8 cellular contexts compared by ENCODE assay signal in genomic region chr6:53651149-53651763, GRCh38. TPM values are rescaled to one million over a fixed set of nuclear protein-coding genes. Genes with fewer than 3 reads are reported as not detected.
DNase-seq lines count a peak whose midpoint lies in the region; ATAC-seq and TF ChIP-seq lines count a peak whose summit lies in the region.

No MANE protein-coding gene starts in this region.

- H3K4me1 ChIP-seq in MM.1S (ENCODE audit: low read length) (peaks cover 16% of the 10 kb centered on the region), trophoblast cell (ENCODE audit: control insufficient read depth in 1 of 2, insufficient read depth in 2 of 2, low read length in 2 of 2) (peaks cover 0 to 6% of the 10 kb centered on the region in 2 experiments), upper lobe of right lung (peaks cover 14% of the 10 kb centered on the region)

- H3K4me3 Mint-ChIP-seq in activated naive CD4-positive, alpha-beta T cell treated with anti-CD3 and anti-CD28 coated beads, Interleukin-2, amount 50 U/mL, for 24 hours, result peak overlapping the region; percentile 93

- H4K91ac ChIP-seq in trophoblast cell (ENCODE audit: low read depth, low read length), result no peak overlapping the region

- peak; percentile 62 for DNase-seq in D341Med (ENCODE audit: low spot score)
- peak; percentile 79 for DNase-seq in MM.1S
- peak; percentile 80 for DNase-seq in SK-N-DZ (ENCODE audit: low spot score)
- no peak for DNase-seq in Right ventricle myocardium superior
- peak; percentile 74 to 91 for DNase-seq in trophoblast cell
- DNase-seq in upper lobe of right lung, result no peak

- peak overlapping the region; percentile 90 for H3K27ac Mint-ChIP-seq in activated naive CD4-positive, alpha-beta T cell treated with anti-CD3 and anti-CD28 coated beads, Interleukin-2, amount 50 U/mL, for 24 hours

- H4K8ac ChIP-seq in trophoblast cell (ENCODE audit: low read depth, low read length), result no peak overlapping the region

- H3K79me2 ChIP-seq in MM.1S (ENCODE audit: low read length), result no peaks in the 10 kb centered on the region
- no peaks in the 10 kb centered on the region for H3K79me2 ChIP-seq in trophoblast cell (ENCODE audit: control insufficient read depth, insufficient read depth, low read length, poor library complexity)

- no peak overlapping the region for H2BK120ac ChIP-seq in trophoblast cell (ENCODE audit: insufficient read depth, low read length, poor library complexity)

- no peaks in the 10 kb centered on the region for H3K36me3 Mint-ChIP-seq in activated naive CD4-positive, alpha-beta T cell treated with anti-CD3 and anti-CD28 coated beads, Interleukin-2, amount 50 U/mL, for 24 hours

- peak; percentile 1 for ATAC-seq in GM21786 (IDR thresholded peaks at IDR 0.05; ENCODE audit: unreplicated experiment)
- peak; percentile 46 for ATAC-seq in Right ventricle myocardium superior (ENCODE audit: poor library complexity)
- ATAC-seq in upper lobe of right lung, result peak; percentile 64

- no peaks in the 10 kb centered on the region for H4K20me1 ChIP-seq in MM.1S (ENCODE audit: insufficient read depth, low read length)

- no peaks in the 10 kb centered on the region for H3K27me3 Mint-ChIP-seq in activated naive CD4-positive, alpha-beta T cell treated with anti-CD3 and anti-CD28 coated beads, Interleukin-2, amount 50 U/mL, for 24 hours

- H3K79me1 ChIP-seq in trophoblast cell (ENCODE audit: low read length), result peaks cover 1% of the 10 kb centered on the region

- H3K18ac ChIP-seq in trophoblast cell (ENCODE audit: low read length), result no peak overlapping the region

- no peaks in the 10 kb centered on the region for H3K9me2 ChIP-seq in MM.1S (replicated peaks; ENCODE audit: insufficient read depth, low read length)

- no peak overlapping the region for H3K14ac ChIP-seq in trophoblast cell (ENCODE audit: low read length)

- intact Hi-C loops in Right ventricle myocardium superior (cut with DNase I), result loop anchor here (5.0 kb wide), 1 partner anchor 76 kb away; no protein-coding TSS in a partner anchor
- intact Hi-C loops in upper lobe of right lung (cut with DNase I), result no loop called here

- peak overlapping the region; percentile 10 for H4K12ac ChIP-seq in trophoblast cell (ENCODE audit: low read depth, low read length)

- H3F3A ChIP-seq in MM.1S (ENCODE audit: insufficient read depth, low read length), result peaks cover 8% of the 10 kb centered on the region; the same call in 1 of the 2 replicates

- WGBS in trophoblast cell (ENCODE audit: extremely low coverage, insufficient coverage, insufficient read length), result no CpG with 5 or more reads among the region's 26 CpGs

- no peak overlapping the region for H2BK12ac ChIP-seq in trophoblast cell (ENCODE audit: low read length)

- no peak overlapping the region for H2AK5ac ChIP-seq in trophoblast cell (ENCODE audit: low read length)

- H3K9me3 Mint-ChIP-seq in activated naive CD4-positive, alpha-beta T cell treated with anti-CD3 and anti-CD28 coated beads, Interleukin-2, amount 50 U/mL, for 24 hours, result no peaks in the 10 kb centered on the region

- H3K4ac ChIP-seq in trophoblast cell (ENCODE audit: low read depth, low read length), result no peak overlapping the region

- no peaks in the 10 kb centered on the region for H3K9me3 ChIP-seq in MM.1S (replicated peaks; ENCODE audit: insufficient read depth, low read length)
- peaks cover 1% of the 10 kb centered on the region for H3K9me3 ChIP-seq in trophoblast cell (ENCODE audit: insufficient read depth, low read depth, low read length)
- no peaks in the 10 kb centered on the region for H3K9me3 ChIP-seq in upper lobe of right lung

- H3K4me3 ChIP-seq in MM.1S (ENCODE audit: low read length), result peak overlapping the region; percentile 72
- H3K4me3 ChIP-seq in trophoblast cell (ENCODE audit: low read depth, low read length), result peak overlapping the region; percentile 84
- H3K4me3 ChIP-seq in upper lobe of right lung, result peak overlapping the region; percentile 56

- H3K4me1 Mint-ChIP-seq in activated naive CD4-positive, alpha-beta T cell treated with anti-CD3 and anti-CD28 coated beads, Interleukin-2, amount 50 U/mL, for 24 hours, result peaks cover 35% of the 10 kb centered on the region

- H3K4me2 ChIP-seq in MM.1S (ENCODE audit: low read depth, low read length), result peak overlapping the region; percentile 96
- H3K4me2 ChIP-seq in trophoblast cell (ENCODE audit: low read length), result peak overlapping the region; percentile 96

- H2BK5ac ChIP-seq in trophoblast cell (ENCODE audit: low read depth, low read length, poor library complexity), result no peak overlapping the region

- H3K9ac ChIP-seq in MM.1S (ENCODE audit: low read length), result peak overlapping the region; percentile 35; the same call in 1 of the 2 replicates
- no peak overlapping the region for H3K9ac ChIP-seq in trophoblast cell (ENCODE audit: low read length)

- H2AFZ ChIP-seq in MM.1S (ENCODE audit: low read length), result peak overlapping the region; percentile 82
- peak overlapping the region; percentile 74 for H2AFZ ChIP-seq in trophoblast cell (ENCODE audit: insufficient read depth, low read length, poor library complexity)

- H3K27ac ChIP-seq in MM.1S (ENCODE audit: low read length) (no peak overlapping the region), trophoblast cell (ENCODE audit: low read depth, low read length) (no peak overlapping the region), upper lobe of right lung (no peak overlapping the region)

- H3K27me3 ChIP-seq in MM.1S (replicated peaks; ENCODE audit: insufficient read depth, low read length) (peaks cover 51% of the 10 kb centered on the region), trophoblast cell (ENCODE audit: insufficient read depth, low read length) (no peaks in the 10 kb centered on the region), upper lobe of right lung (peaks cover 7% of the 10 kb centered on the region)

- TF ChIP-seq CTCF in MM.1S (IDR thresholded peaks at IDR 0.05; ENCODE audit: low read length) (peak; percentile 40), upper lobe of right lung (IDR thresholded peaks at IDR 0.05) (peak; percentile 62)

- no peak overlapping the region for H3K23ac ChIP-seq in trophoblast cell (ENCODE audit: low read length)

- no peaks in the 10 kb centered on the region for H3K36me3 ChIP-seq in MM.1S (replicated peaks; ENCODE audit: insufficient read depth, low read length)
- H3K36me3 ChIP-seq in trophoblast cell (ENCODE audit: control insufficient read depth in 1 of 2, insufficient read depth in 2 of 2, low read length in 2 of 2), result no peaks in the 10 kb centered on the region
- H3K36me3 ChIP-seq in upper lobe of right lung, result no peaks in the 10 kb centered on the region

RNA-seq across cellular contexts. Expression of gene KLHL31, which starts 14.3 kb away (rescaled TPM):
- polyA plus RNA-seq in SK-N-DZ (2014; cell fraction: cytosol; rRNA removed), result 0.13 and 0.17 TPM in 2 replicates
- polyA plus RNA-seq in SK-N-DZ (2014; cell fraction: nucleus; rRNA removed), result 0.21 and 0.83 TPM in 2 replicates
- total RNA-seq in Right ventricle myocardium superior (333 TPM), upper lobe of right lung (0.67 TPM)
- polyA plus RNA-seq in trophoblast cell (2013), result 0.55 and 0.58 TPM in 2 replicates

Comparison
In these comparisons a context has a peak if more than half of its experiments do, and no peak if none do; other contexts are left out.
1. DNase-seq: peak in D341Med (single experiment), MM.1S (single experiment), SK-N-DZ (single experiment) and trophoblast cell (2 of 2); none in Right ventricle myocardium superior (single experiment) and upper lobe of right lung (single experiment).
2. ATAC-seq: peak in every context shown above with its lines; median percentile 64 in upper lobe of right lung; 46 in Right ventricle myocardium superior; 1 in GM21786.
3. RNA of gene KLHL31, which starts 14.3 kb away (total RNA-seq): 333 TPM in Right ventricle myocardium superior (single experiment); 0.67 TPM in upper lobe of right lung (single experiment); every median in the first group is over 100 times any median in the second.
4. Peak in every context shown above with its lines, with median percentiles within 50 percentile points of each other: H3K4me3 ChIP-seq.